In genomic region chr18:63314991-63315662, GRCh38 we compare ENCODE assay signal across 1 cellular context.
TF ChIP-seq lines count a peak whose summit lies in the region.

No MANE protein-coding gene starts in this region.

TF ChIP-seq in GM12878, 131 proteins besides CTCF, POLR2A, EP300 and RAD21 (continued from another document):
- 0 out of 2 replicates have a peak, but pooled peaks have one; percentile 21 for TF ChIP-seq ZNF687 (IDR thresholded peaks at IDR 0.05)
- no peak for TF ChIP-seq HDGF (IDR thresholded peaks at IDR 0.05)
- TF ChIP-seq RBBP5 (conservative IDR thresholded peaks at IDR 0.05): no peak
- TF ChIP-seq SIN3A (IDR thresholded peaks at IDR 0.05; ENCODE audit: low read depth, low read length): no peak
